Comparison of ENCODE assay signal across 1 cellular context in genomic region chr2:27211943-27212625, GRCh38.
A peak's percentile ranks its signal among the peaks of the same experiment; 100 is the strongest.
TF ChIP-seq lines count a peak whose summit lies in the region.

A gene with protein sequence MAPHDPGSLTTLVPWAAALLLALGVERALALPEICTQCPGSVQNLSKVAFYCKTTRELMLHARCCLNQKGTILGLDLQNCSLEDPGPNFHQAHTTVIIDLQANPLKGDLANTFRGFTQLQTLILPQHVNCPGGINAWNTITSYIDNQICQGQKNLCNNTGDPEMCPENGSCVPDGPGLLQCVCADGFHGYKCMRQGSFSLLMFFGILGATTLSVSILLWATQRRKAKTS (plus strand): TSS chr2:27212041. CDS start chr2:27212369, 328 bp downstream.
TSS of gene SLC5A6 (minus strand) at chr2:27212268. CDS start at chr2:27207650, 4,618 bp downstream.

TF ChIP-seq in HepG2, 621 proteins besides CTCF, POLR2A, EP300 and RAD21 (continued from another document and continues in another):
- TF ChIP-seq ZNF609 (CRISPR knock-in tag; IDR thresholded peaks at IDR 0.05; ENCODE audit: borderline replicate concordance), result no peak; the same call in none of the 2 replicates
- no peak for TF ChIP-seq HOXA7 (CRISPR knock-in tag; IDR thresholded peaks at IDR 0.05)
- TF ChIP-seq, protein P1, sequence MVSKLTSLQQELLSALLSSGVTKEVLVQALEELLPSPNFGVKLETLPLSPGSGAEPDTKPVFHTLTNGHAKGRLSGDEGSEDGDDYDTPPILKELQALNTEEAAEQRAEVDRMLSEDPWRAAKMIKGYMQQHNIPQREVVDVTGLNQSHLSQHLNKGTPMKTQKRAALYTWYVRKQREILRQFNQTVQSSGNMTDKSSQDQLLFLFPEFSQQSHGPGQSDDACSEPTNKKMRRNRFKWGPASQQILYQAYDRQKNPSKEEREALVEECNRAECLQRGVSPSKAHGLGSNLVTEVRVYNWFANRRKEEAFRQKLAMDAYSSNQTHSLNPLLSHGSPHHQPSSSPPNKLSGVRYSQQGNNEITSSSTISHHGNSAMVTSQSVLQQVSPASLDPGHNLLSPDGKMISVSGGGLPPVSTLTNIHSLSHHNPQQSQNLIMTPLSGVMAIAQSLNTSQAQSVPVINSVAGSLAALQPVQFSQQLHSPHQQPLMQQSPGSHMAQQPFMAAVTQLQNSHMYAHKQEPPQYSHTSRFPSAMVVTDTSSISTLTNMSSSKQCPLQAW (CRISPR knock-in tag; IDR thresholded peaks at IDR 0.05), result peak; percentile 80
- peak; percentile 92 for TF ChIP-seq ZNF772 (CRISPR knock-in tag; IDR thresholded peaks at IDR 0.05)
- TF ChIP-seq ZNF512B (CRISPR knock-in tag; IDR thresholded peaks at IDR 0.05; ENCODE audit: borderline replicate concordance), result peak; percentile 84; the same call in 1 of the 2 replicates
- no peak for TF ChIP-seq IKZF1 (IDR thresholded peaks at IDR 0.05)
- no peak; the same call in 1 of the 2 replicates for TF ChIP-seq FOXC1 (CRISPR knock-in tag; IDR thresholded peaks at IDR 0.05; ENCODE audit: borderline replicate concordance)
- TF ChIP-seq MIER2 (CRISPR knock-in tag; IDR thresholded peaks at IDR 0.05), result no peak
- peak; percentile 74; the same call in 1 of the 2 replicates for TF ChIP-seq ZNF703 (CRISPR knock-in tag; IDR thresholded peaks at IDR 0.05; ENCODE audit: borderline replicate concordance)
- TF ChIP-seq POLR2G (IDR thresholded peaks at IDR 0.05; ENCODE audit: low read depth, low read length), result peak; percentile 99
- TF ChIP-seq MYNN (CRISPR knock-in tag; IDR thresholded peaks at IDR 0.05; ENCODE audit: low read depth), result 0 out of 2 replicates have a peak, but pooled peaks have one; percentile 35
- peak; percentile 99 for TF ChIP-seq KMT2A (CRISPR knock-in tag; IDR thresholded peaks at IDR 0.05)
- TF ChIP-seq TFE3 (CRISPR knock-in tag; IDR thresholded peaks at IDR 0.05), result peak; percentile 64
- TF ChIP-seq KDM5B (CRISPR knock-in tag; IDR thresholded peaks at IDR 0.05; ENCODE audit: borderline replicate concordance), result peak; percentile 83; the same call in 1 of the 2 replicates
- peak; percentile 56 for TF ChIP-seq ATF3 (CRISPR knock-in tag; IDR thresholded peaks at IDR 0.05)
- TF ChIP-seq, protein P2, sequence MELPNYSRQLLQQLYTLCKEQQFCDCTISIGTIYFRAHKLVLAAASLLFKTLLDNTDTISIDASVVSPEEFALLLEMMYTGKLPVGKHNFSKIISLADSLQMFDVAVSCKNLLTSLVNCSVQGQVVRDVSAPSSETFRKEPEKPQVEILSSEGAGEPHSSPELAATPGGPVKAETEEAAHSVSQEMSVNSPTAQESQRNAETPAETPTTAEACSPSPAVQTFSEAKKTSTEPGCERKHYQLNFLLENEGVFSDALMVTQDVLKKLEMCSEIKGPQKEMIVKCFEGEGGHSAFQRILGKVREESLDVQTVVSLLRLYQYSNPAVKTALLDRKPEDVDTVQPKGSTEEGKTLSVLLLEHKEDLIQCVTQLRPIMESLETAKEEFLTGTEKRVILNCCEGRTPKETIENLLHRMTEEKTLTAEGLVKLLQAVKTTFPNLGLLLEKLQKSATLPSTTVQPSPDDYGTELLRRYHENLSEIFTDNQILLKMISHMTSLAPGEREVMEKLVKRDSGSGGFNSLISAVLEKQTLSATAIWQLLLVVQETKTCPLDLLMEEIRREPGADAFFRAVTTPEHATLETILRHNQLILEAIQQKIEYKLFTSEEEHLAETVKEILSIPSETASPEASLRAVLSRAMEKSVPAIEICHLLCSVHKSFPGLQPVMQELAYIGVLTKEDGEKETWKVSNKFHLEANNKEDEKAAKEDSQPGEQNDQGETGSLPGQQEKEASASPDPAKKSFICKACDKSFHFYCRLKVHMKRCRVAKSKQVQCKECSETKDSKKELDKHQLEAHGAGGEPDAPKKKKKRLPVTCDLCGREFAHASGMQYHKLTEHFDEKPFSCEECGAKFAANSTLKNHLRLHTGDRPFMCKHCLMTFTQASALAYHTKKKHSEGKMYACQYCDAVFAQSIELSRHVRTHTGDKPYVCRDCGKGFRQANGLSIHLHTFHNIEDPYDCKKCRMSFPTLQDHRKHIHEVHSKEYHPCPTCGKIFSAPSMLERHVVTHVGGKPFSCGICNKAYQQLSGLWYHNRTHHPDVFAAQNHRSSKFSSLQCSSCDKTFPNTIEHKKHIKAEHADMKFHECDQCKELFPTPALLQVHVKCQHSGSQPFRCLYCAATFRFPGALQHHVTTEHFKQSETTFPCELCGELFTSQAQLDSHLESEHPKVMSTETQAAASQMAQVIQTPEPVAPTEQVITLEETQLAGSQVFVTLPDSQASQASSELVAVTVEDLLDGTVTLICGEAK (IDR thresholded peaks at IDR 0.05), result no peak
- TF ChIP-seq, protein P2 (CRISPR knock-in tag; IDR thresholded peaks at IDR 0.05), result peak; percentile 72
- peak; percentile 94 for TF ChIP-seq ZNF607 (CRISPR knock-in tag; IDR thresholded peaks at IDR 0.05; ENCODE audit: borderline replicate concordance)
- peak; percentile 89 for TF ChIP-seq SMAD1 (CRISPR knock-in tag; IDR thresholded peaks at IDR 0.05; ENCODE audit: borderline replicate concordance, low read depth)
- TF ChIP-seq, protein P3, sequence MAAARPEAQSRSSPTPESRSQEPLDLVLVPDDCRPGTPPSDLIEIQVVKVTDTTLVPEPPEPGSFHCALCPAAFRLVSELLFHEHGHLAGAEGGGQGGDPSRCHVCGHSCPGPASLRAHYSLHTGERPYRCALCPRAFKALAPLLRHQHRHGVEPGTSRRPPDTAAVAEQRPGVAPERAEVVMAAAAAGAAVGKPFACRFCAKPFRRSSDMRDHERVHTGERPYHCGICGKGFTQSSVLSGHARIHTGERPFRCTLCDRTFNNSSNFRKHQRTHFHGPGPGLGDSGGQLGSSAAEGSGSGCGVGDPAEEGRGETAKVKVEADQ (CRISPR knock-in tag; IDR thresholded peaks at IDR 0.05; ENCODE audit: borderline replicate concordance), result peak; percentile 4; the same call in 1 of the 2 replicates
- peak; percentile 68; the same call in 1 of the 2 replicates for TF ChIP-seq CREB1 (IDR thresholded peaks at IDR 0.05)
- TF ChIP-seq CREB1 (CRISPR knock-in tag; IDR thresholded peaks at IDR 0.05), result 0 out of 2 replicates have a peak, but pooled peaks have one; percentile 31
- peak; percentile 64 for TF ChIP-seq FOXK1 (CRISPR knock-in tag; IDR thresholded peaks at IDR 0.05; ENCODE audit: borderline replicate concordance, low read depth)
- TF ChIP-seq ZNF775 (CRISPR knock-in tag; IDR thresholded peaks at IDR 0.05; ENCODE audit: borderline replicate concordance), result no peak
- TF ChIP-seq SP5 (CRISPR knock-in tag; IDR thresholded peaks at IDR 0.05; ENCODE audit: borderline replicate concordance, low read depth), result peak; percentile 57; the same call in 1 of the 2 replicates
- peak; percentile 42 for TF ChIP-seq FOSL2 (CRISPR knock-in tag; IDR thresholded peaks at IDR 0.05)
- TF ChIP-seq ZNF83 (CRISPR knock-in tag; IDR thresholded peaks at IDR 0.05; ENCODE audit: borderline replicate concordance), result no peak; the same call in none of the 2 replicates
- TF ChIP-seq, protein P4, sequence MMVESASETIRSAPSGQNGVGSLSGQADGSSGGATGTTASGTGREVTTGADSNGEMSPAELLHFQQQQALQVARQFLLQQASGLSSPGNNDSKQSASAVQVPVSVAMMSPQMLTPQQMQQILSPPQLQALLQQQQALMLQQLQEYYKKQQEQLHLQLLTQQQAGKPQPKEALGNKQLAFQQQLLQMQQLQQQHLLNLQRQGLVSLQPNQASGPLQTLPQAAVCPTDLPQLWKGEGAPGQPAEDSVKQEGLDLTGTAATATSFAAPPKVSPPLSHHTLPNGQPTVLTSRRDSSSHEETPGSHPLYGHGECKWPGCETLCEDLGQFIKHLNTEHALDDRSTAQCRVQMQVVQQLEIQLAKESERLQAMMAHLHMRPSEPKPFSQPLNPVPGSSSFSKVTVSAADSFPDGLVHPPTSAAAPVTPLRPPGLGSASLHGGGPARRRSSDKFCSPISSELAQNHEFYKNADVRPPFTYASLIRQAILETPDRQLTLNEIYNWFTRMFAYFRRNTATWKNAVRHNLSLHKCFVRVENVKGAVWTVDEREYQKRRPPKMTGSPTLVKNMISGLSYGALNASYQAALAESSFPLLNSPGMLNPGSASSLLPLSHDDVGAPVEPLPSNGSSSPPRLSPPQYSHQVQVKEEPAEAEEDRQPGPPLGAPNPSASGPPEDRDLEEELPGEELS (CRISPR knock-in tag; IDR thresholded peaks at IDR 0.05), result peak; percentile 16; the same call in 1 of the 2 replicates
- TF ChIP-seq CBX5 (CRISPR knock-in tag; IDR thresholded peaks at IDR 0.05; ENCODE audit: borderline replicate concordance), result no peak; the same call in 1 of the 2 replicates
